ENCODE assay signal across 17 cellular contexts in the genomic region with DNA sequence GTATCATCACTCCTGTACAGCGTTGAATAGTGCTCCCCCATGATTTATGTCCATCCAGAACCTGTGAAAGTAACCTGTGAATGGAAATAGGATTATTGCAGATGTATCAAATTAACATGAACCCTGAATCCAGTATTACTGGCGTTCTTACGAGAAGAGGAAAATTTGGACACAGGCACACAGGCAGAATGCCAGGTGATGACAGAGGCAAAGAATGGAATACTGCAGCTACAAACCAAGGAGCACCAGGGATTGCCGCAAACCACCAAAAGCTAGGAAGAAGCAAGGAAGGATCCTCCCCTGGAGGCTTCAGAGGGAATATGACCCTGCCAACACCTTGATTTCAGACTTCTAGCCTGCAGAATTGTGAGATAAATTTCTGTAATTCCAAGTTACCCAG.
DNase-seq lines count a peak whose midpoint lies in the region; ATAC-seq and TF ChIP-seq lines count a peak whose summit lies in the region.
"Had no signal": no experiment of that assay in that cellular context is flagged by ENCODE, and none has a peak within 500 bp of the region (broad histone marks: within the 10 kb centered on the region; RNA-seq: fewer than 3 reads in every experiment).

No MANE protein-coding gene starts in this region.

- H3K27ac ChIP-seq in sigmoid colon = peak overlapping the region; percentile 7 to 64 (median 54)
- H3K27ac ChIP-seq: cardiac muscle cell had no signal

- intact Hi-C loops in MCF 10A (cut with micrococcal nuclease) = no loop called here
- intact Hi-C loops in Right ventricle myocardium superior (cut with DNase I) = no loop called here
- intact Hi-C loops in sigmoid colon (cut with DNase I) = loop anchor here (5.0 kb wide), 1 partner anchor 163 kb away; no protein-coding TSS in a partner anchor

- POLR2A ChIA-PET in MCF 10A (lab: Yijun Ruan, JAX) = interaction anchor here (0.6 to 1.0 kb wide), 2 partner anchors 211 to 214 kb away, joined by 3 to 4 read pairs; no protein-coding TSS in a partner anchor

- H3K4me1 Mint-ChIP-seq in MCF 10A (ENCODE audit: insufficient read depth, unreplicated experiment) (peaks cover 13% of the 10 kb centered on the region), osteocyte (ENCODE audit: unreplicated experiment) (peaks cover 6% of the 10 kb centered on the region)

- H3K4me1 ChIP-seq in sigmoid colon = peaks cover 0 to 32% (median 26%) of the 10 kb centered on the region in 4 donors

- no peaks in the 10 kb centered on the region for H3K27me3 ChIP-seq in sigmoid colon
- H3K27me3 ChIP-seq: cardiac muscle cell, suprapubic skin had no signal

- H3K9me3 Mint-ChIP-seq in MCF 10A (ENCODE audit: unreplicated experiment) = no peaks in the 10 kb centered on the region
- no peaks in the 10 kb centered on the region for H3K9me3 Mint-ChIP-seq in osteocyte (ENCODE audit: unreplicated experiment)
- H3K9me3 Mint-ChIP-seq: H9 had no signal

- H3K27ac Mint-ChIP-seq in MCF 10A (ENCODE audit: low read depth, unreplicated experiment) (no peak overlapping the region), osteocyte (ENCODE audit: unreplicated experiment) (no peak overlapping the region)
- H3K27ac Mint-ChIP-seq: activated CD8-positive, alpha-beta T cell treated with anti-CD3 and anti-CD28 coated beads, Interleukin-2, amount 10 ng/mL, durations not matched to agents 7 days and 5 days; B cell; H9 had no signal

- ATAC-seq in Right ventricle myocardium superior (ENCODE audit: poor library complexity) (peak; percentile 26), GM21526 (IDR thresholded peaks at IDR 0.05; ENCODE audit: low FRiP score, unreplicated experiment) (no peak), HG02610 (IDR thresholded peaks at IDR 0.05; ENCODE audit: unreplicated experiment) (no peak)
- ATAC-seq: activated CD8-positive, alpha-beta T cell treated with anti-CD3 and anti-CD28 coated beads, Interleukin-2, amount 10 ng/mL, durations not matched to agents 7 days and 5 days had no signal

- BruUV-seq in MCF 10A (replicated peaks; lab: Mats Ljungman, UMichigan) = no TSS peak

- TF ChIP-seq CTCF in MCF 10A (IDR thresholded peaks at IDR 0.05; ENCODE audit: unreplicated experiment) (no peak), sigmoid colon (IDR thresholded peaks at IDR 0.05) (no peak), osteocyte (IDR thresholded peaks at IDR 0.05) (no peak)

- TF ChIP-seq EP300 in sigmoid colon (IDR thresholded peaks at IDR 0.05) = no peak

- H3K27me3 Mint-ChIP-seq in MCF 10A (ENCODE audit: insufficient read depth, unreplicated experiment) = no peaks in the 10 kb centered on the region
- peaks cover 6% of the 10 kb centered on the region for H3K27me3 Mint-ChIP-seq in osteocyte (ENCODE audit: unreplicated experiment)

- H3K9me3 ChIP-seq in sigmoid colon = no peaks in the 10 kb centered on the region
- H3K9me3 ChIP-seq: SK-N-SH, suprapubic skin had no signal

- CTCF ChIA-PET in MCF 10A (lab: Yijun Ruan, JAX) = interaction anchor here (0.6 kb wide), 1 partner anchor 102 kb away, joined by 3 read pairs; no protein-coding TSS in a partner anchor

- no peak overlapping the region for H3K4me3 ChIP-seq in sigmoid colon
- H3K4me3 ChIP-seq: cardiac muscle cell, suprapubic skin had no signal

- H3K4me3 Mint-ChIP-seq in MCF 10A (ENCODE audit: unreplicated experiment) = no peak overlapping the region
- no peak overlapping the region for H3K4me3 Mint-ChIP-seq in osteocyte (ENCODE audit: unreplicated experiment)
- H3K4me3 Mint-ChIP-seq: activated CD8-positive, alpha-beta T cell treated with anti-CD3 and anti-CD28 coated beads, Interleukin-2, amount 10 ng/mL, durations not matched to agents 7 days and 5 days; B cell had no signal

- no peak for TF ChIP-seq POLR2A in sigmoid colon (IDR thresholded peaks at IDR 0.05)

- WGBS in sigmoid colon, 2 donors = 70 to 79% methylated on average over 4 of the region's 4 CpGs

- H3K36me3 Mint-ChIP-seq in MCF 10A (ENCODE audit: insufficient read depth, unreplicated experiment) (no peaks in the 10 kb centered on the region), osteocyte (ENCODE audit: unreplicated experiment) (no peaks in the 10 kb centered on the region)

- no peaks in the 10 kb centered on the region for H3K36me3 ChIP-seq in sigmoid colon
- H3K36me3 ChIP-seq: cardiac muscle cell, suprapubic skin had no signal

- DNase-seq in GM03348 (ENCODE audit: low spot score) = peak; percentile 49
- DNase-seq in MCF 10A (ENCODE audit: unreplicated experiment) = peak; percentile 81
- DNase-seq in Right ventricle myocardium superior = peak; percentile 62
- DNase-seq in sigmoid colon = peak; percentile 87
- DNase-seq in osteocyte (ENCODE audit: extremely low spot score, unreplicated experiment) = no peak
- no peak for DNase-seq in activated CD4-positive, CD25-positive, alpha-beta regulatory T cell (lab: John Stamatoyannopoulos, UW)
- DNase-seq: activated CD8-positive, alpha-beta T cell treated with anti-CD3 and anti-CD28 coated beads, Interleukin-2, amount 10 ng/mL, durations not matched to agents 7 days and 5 days; activated gamma-delta T cell treated with Interleukin-2 at 50 U/mL for 16 hours; H9; NCI-H2171; SK-N-SH; stimulated activated CD4-positive, alpha-beta T cell treated with anti-CD3 and anti-CD28 coated beads, Interleukin-12 subunit alpha, Interleukin-12 subunit beta, amount 100 ng/mL, for 4 hours had no signal

Comparison
In these comparisons a context has a peak if more than half of its experiments do, and no peak if none do; other contexts are left out.
1. DNase-seq: peak in GM03348 (single experiment), MCF 10A (single experiment), Right ventricle myocardium superior (single experiment) and sigmoid colon (single experiment); none in osteocyte (single experiment) and activated CD4-positive, CD25-positive, alpha-beta regulatory T cell (0 of 4).